Comparison of ENCODE assay signal across 1 cellular context in the genomic region with DNA sequence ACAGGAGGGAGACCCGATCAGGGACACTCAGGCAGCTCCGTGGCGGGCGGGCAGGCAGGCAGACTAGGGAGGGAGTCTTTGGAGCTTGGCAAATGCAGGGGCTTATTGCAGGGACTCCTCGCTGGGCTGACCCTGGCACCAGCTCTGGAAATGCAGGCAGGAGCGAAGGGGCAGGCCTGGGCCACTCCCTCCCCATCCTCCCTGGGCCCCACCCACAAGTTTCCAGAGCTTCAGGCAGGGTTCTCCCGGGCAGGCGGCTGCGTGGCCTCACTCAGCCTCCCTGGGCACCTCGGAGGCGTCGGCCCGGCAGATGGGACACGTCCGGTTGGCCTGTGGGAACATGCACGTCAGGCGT.
A peak's percentile ranks its signal among the peaks of the same experiment; 100 is the strongest.
TF ChIP-seq lines count a peak whose summit lies in the region.

No MANE protein-coding gene starts in this region.

TF ChIP-seq in K562, 482 proteins besides CTCF, POLR2A, EP300 and RAD21:
- TF ChIP-seq ZNF408 (CRISPR knock-in tag; IDR thresholded peaks at IDR 0.05; ENCODE audit: low read depth) (no peak), HCFC1 (IDR thresholded peaks at IDR 0.05; ENCODE audit: low read depth, low read length) (no peak), RBFOX2 (IDR thresholded peaks at IDR 0.05; ENCODE audit: low read depth, low read length) (0 out of 2 replicates have a peak, but pooled peaks have one; percentile 44)
